In genomic region chr12:29041621-29042020, GRCh38 we compare ENCODE assay signal across 11 cellular contexts.
DNase-seq lines count a peak whose midpoint lies in the region; ATAC-seq and TF ChIP-seq lines count a peak whose summit lies in the region.
"Had no signal": no experiment of that assay in that cellular context is flagged by ENCODE, and none has a peak within 500 bp of the region (broad histone marks: within the 10 kb centered on the region; RNA-seq: fewer than 3 reads in every experiment).

No MANE protein-coding gene starts in this region.

- no peaks in the 10 kb centered on the region for H3K36me3 ChIP-seq in breast epithelium
- H3K36me3 ChIP-seq: cardiac muscle cell had no signal

- H3K4me3 Mint-ChIP-seq in MCF 10A (ENCODE audit: unreplicated experiment): no peak overlapping the region
- H3K4me3 Mint-ChIP-seq: activated CD8-positive, alpha-beta T cell treated with anti-CD3 and anti-CD28 coated beads for 36 hours had no signal

- H3K27ac ChIP-seq in breast epithelium: peak overlapping the region in 1 of 2 donors; percentile 61
- H3K27ac ChIP-seq: cardiac muscle cell had no signal

- intact Hi-C loops in MCF 10A (cut with micrococcal nuclease): no loop called here
- intact Hi-C loops in breast epithelium (cut with DNase I; ENCODE audit: low total_unique reads): no loop called here

- no TSS peak for BruUV-seq in MCF 10A (replicated peaks; lab: Mats Ljungman, UMichigan)

- H3K9me3 ChIP-seq in breast epithelium: no peaks in the 10 kb centered on the region

- no peaks in the 10 kb centered on the region for H3K36me3 Mint-ChIP-seq in MCF 10A (ENCODE audit: insufficient read depth, unreplicated experiment)

- peaks cover 9% of the 10 kb centered on the region for H3K4me1 Mint-ChIP-seq in MCF 10A (ENCODE audit: insufficient read depth, unreplicated experiment)

- no peak for ATAC-seq in HG03045 (IDR thresholded peaks at IDR 0.05; ENCODE audit: unreplicated experiment)
- ATAC-seq: activated CD8-positive, alpha-beta T cell treated with anti-CD3 and anti-CD28 coated beads for 36 hours had no signal

- POLR2A ChIA-PET in MCF 10A (lab: Yijun Ruan, JAX): no interaction called here

- TF ChIP-seq CTCF in MCF 10A (IDR thresholded peaks at IDR 0.05; ENCODE audit: unreplicated experiment) (no peak), breast epithelium (IDR thresholded peaks at IDR 0.05) (no peak)

- H3K27me3 Mint-ChIP-seq in MCF 10A (ENCODE audit: insufficient read depth, unreplicated experiment): no peaks in the 10 kb centered on the region

- DNase-seq in MCF 10A (ENCODE audit: unreplicated experiment) (peak; percentile 52), breast epithelium (ENCODE audit: low spot score in 2 of 2) (no peak), SW480 (ENCODE audit: low spot score) (peak; percentile 87), foreskin melanocyte (peak; percentile 82), NCI-H2029 treated with DMSO at 0.1 percent for 48 hours (lab: John Stamatoyannopoulos, UW) (no peak), NCI-H446 (lab: John Stamatoyannopoulos, UW) (no peak), NCI-H1930 (lab: John Stamatoyannopoulos, UW) (no peak)
- DNase-seq: activated CD8-positive, alpha-beta T cell treated with anti-CD3 and anti-CD28 coated beads for 36 hours; SIG-M5 had no signal

- no peaks in the 10 kb centered on the region for H3K27me3 ChIP-seq in breast epithelium
- H3K27me3 ChIP-seq: cardiac muscle cell had no signal

- no peaks in the 10 kb centered on the region for H3K9me3 Mint-ChIP-seq in MCF 10A (ENCODE audit: unreplicated experiment)
- H3K9me3 Mint-ChIP-seq: activated CD8-positive, alpha-beta T cell treated with anti-CD3 and anti-CD28 coated beads for 36 hours had no signal

- no peak overlapping the region for H3K4me3 ChIP-seq in breast epithelium
- H3K4me3 ChIP-seq: cardiac muscle cell had no signal

- no peaks in the 10 kb centered on the region for H3K4me1 ChIP-seq in breast epithelium

- H3K27ac Mint-ChIP-seq in MCF 10A (ENCODE audit: low read depth, unreplicated experiment): no peak overlapping the region
- H3K27ac Mint-ChIP-seq: activated CD8-positive, alpha-beta T cell treated with anti-CD3 and anti-CD28 coated beads for 36 hours had no signal

- CTCF ChIA-PET in MCF 10A (lab: Yijun Ruan, JAX): interaction anchor here (0.9 kb wide), 1 partner anchor 276 kb away, joined by 3 read pairs; no protein-coding TSS in a partner anchor

- TF ChIP-seq POLR2A in breast epithelium (IDR thresholded peaks at IDR 0.05): no peak

Comparison
In these comparisons a context has a peak if more than half of its experiments do, and no peak if none do; other contexts are left out.
1. DNase-seq: peak in MCF 10A (single experiment), SW480 (single experiment) and foreskin melanocyte (single experiment); none in breast epithelium (0 of 2), NCI-H2029 treated with DMSO at 0.1 percent for 48 hours (single experiment), NCI-H446 (0 of 2) and NCI-H1930 (0 of 2).